In genomic region chr6:139370047-139370706, GRCh38 we compare ENCODE assay signal across 8 cellular contexts. TPM values are rescaled to one million over a fixed set of nuclear protein-coding genes. Genes with fewer than 3 reads are reported as not detected.
DNase-seq lines count a peak whose midpoint lies in the region; ATAC-seq and TF ChIP-seq lines count a peak whose summit lies in the region.

No MANE protein-coding gene starts in this region.

- CTCF ChIA-PET in CD4-positive, alpha-beta T cell (lab: Charles Lee), result interaction anchor here (0.6 to 2.3 kb wide), 25 partner anchors 8 to 475 kb away, joined by 3 to 32 read pairs (median 4); partner anchors contain the start of gene TXLNB

- H3K9ac ChIP-seq in iPS-20b (ENCODE audit: low read depth, low read length), result peak overlapping the region; percentile 29; the same call in 1 of the 2 replicates

- peaks cover 47% of the 10 kb centered on the region for H3K36me3 Mint-ChIP-seq in CD4-positive, alpha-beta T cell (ENCODE audit: low read depth)
- peaks cover 11% of the 10 kb centered on the region for H3K36me3 Mint-ChIP-seq in activated naive CD8-positive, alpha-beta T cell treated with anti-CD3 and anti-CD28 coated beads for 36 hours

- intact Hi-C loops in CD4-positive, alpha-beta T cell (cut with DNase I, micrococcal nuclease), result loop anchor here (2.0 to 10.0 kb wide), 8 partner anchors 208 to 1075 kb away; partner anchors contain the start of genes REPS1 (in 2 of the 2), ABRACL (in 1 of the 2) and HEBP2 (in 1 of the 2)

- ATAC-seq in CD4-positive, alpha-beta T cell (ENCODE audit: poor library complexity), result no peak
- ATAC-seq in GM18870 (IDR thresholded peaks at IDR 0.05; ENCODE audit: unreplicated experiment), result no peak
- no peak for ATAC-seq in GM19395 (IDR thresholded peaks at IDR 0.05; ENCODE audit: unreplicated experiment)
- ATAC-seq in HG03045 (IDR thresholded peaks at IDR 0.05; ENCODE audit: unreplicated experiment), result no peak

- H3K27me3 Mint-ChIP-seq in CD4-positive, alpha-beta T cell, result no peaks in the 10 kb centered on the region
- no peaks in the 10 kb centered on the region for H3K27me3 Mint-ChIP-seq in activated naive CD8-positive, alpha-beta T cell treated with anti-CD3 and anti-CD28 coated beads for 36 hours

- 15% methylated on average over 6 of the region's 6 CpGs for WGBS in suprapubic skin

- no peaks in the 10 kb centered on the region for H3K9me3 Mint-ChIP-seq in CD4-positive, alpha-beta T cell
- no peaks in the 10 kb centered on the region for H3K9me3 Mint-ChIP-seq in activated naive CD8-positive, alpha-beta T cell treated with anti-CD3 and anti-CD28 coated beads for 36 hours

- no peak for TF ChIP-seq POLR2A in suprapubic skin (IDR thresholded peaks at IDR 0.05)

- no peak for TF ChIP-seq EP300 in suprapubic skin (IDR thresholded peaks at IDR 0.05)

- peaks cover 49% of the 10 kb centered on the region for H3K4me1 Mint-ChIP-seq in CD4-positive, alpha-beta T cell (ENCODE audit: low read depth)
- H3K4me1 Mint-ChIP-seq in activated naive CD8-positive, alpha-beta T cell treated with anti-CD3 and anti-CD28 coated beads for 36 hours, result peaks cover 43% of the 10 kb centered on the region

- peaks cover 26% of the 10 kb centered on the region for H3K36me3 ChIP-seq in iPS-20b (ENCODE audit: insufficient read depth, low read depth, low read length)
- peaks cover 4% of the 10 kb centered on the region for H3K36me3 ChIP-seq in suprapubic skin

- peak overlapping the region; percentile 14 for H3K27ac ChIP-seq in CD4-positive, alpha-beta T cell (ENCODE audit: low read depth, low read length)
- H3K27ac ChIP-seq in iPS-20b (ENCODE audit: low read length) (no peak overlapping the region), suprapubic skin (peak overlapping the region; percentile 76)

- POLR2A ChIA-PET in CD4-positive, alpha-beta T cell (lab: Charles Lee), result interaction anchor here (0.6 to 1.9 kb wide), 19 partner anchors 16 to 914 kb away, joined by 3 to 11 read pairs (median 5); partner anchors contain the start of gene TXLNB

- H3K4me3 ChIP-seq in iPS-20b (ENCODE audit: low read length), result peak overlapping the region; percentile 30; the same call in 1 of the 2 replicates
- H3K4me3 ChIP-seq in suprapubic skin, result peak overlapping the region; percentile 92

- H3K9me3 ChIP-seq in CD4-positive, alpha-beta T cell (ENCODE audit: control insufficient read depth, low read length), result no peaks in the 10 kb centered on the region
- H3K9me3 ChIP-seq in iPS-20b (ENCODE audit: insufficient read depth, low read depth, low read length) (no peaks in the 10 kb centered on the region), suprapubic skin (no peaks in the 10 kb centered on the region)

- H3K4me1 ChIP-seq in iPS-20b (ENCODE audit: insufficient read depth, low read length) (peaks cover 45% of the 10 kb centered on the region), suprapubic skin (peaks cover 43% of the 10 kb centered on the region)

- no peak for TF ChIP-seq CTCF in CD4-positive, alpha-beta T cell (IDR thresholded peaks at IDR 0.05)
- no peak for TF ChIP-seq CTCF in suprapubic skin (IDR thresholded peaks at IDR 0.05)

- DNase-seq in CD4-positive, alpha-beta T cell, result no peak
- DNase-seq in HS-5 (ENCODE audit: low read depth) (peak; percentile 69), suprapubic skin (ENCODE audit: low spot score in 2 of 2) (no peak)
- no peak for DNase-seq in activated naive CD8-positive, alpha-beta T cell treated with anti-CD3 and anti-CD28 coated beads for 36 hours

- no peaks in the 10 kb centered on the region for H3K27me3 ChIP-seq in CD4-positive, alpha-beta T cell (ENCODE audit: control insufficient read depth, insufficient read depth, low read length)
- H3K27me3 ChIP-seq in iPS-20b (ENCODE audit: insufficient read depth, low read length) (no peaks in the 10 kb centered on the region), suprapubic skin (no peaks in the 10 kb centered on the region)

- peak overlapping the region; percentile 98 for H3K4me3 Mint-ChIP-seq in CD4-positive, alpha-beta T cell
- peak overlapping the region; percentile 57 for H3K4me3 Mint-ChIP-seq in activated naive CD8-positive, alpha-beta T cell treated with anti-CD3 and anti-CD28 coated beads for 36 hours

- peak overlapping the region; percentile 97 for H3K27ac Mint-ChIP-seq in CD4-positive, alpha-beta T cell
- H3K27ac Mint-ChIP-seq in activated naive CD8-positive, alpha-beta T cell treated with anti-CD3 and anti-CD28 coated beads for 36 hours, result peak overlapping the region; percentile 77

RNA-seq across cellular contexts. Expression of gene CITED2, which starts 4.3 kb away (rescaled TPM):
- total RNA-seq in CD4-positive, alpha-beta T cell, result 100 to 1,000 TPM; 181 to 185 TPM
- total RNA-seq in activated naive CD8-positive, alpha-beta T cell treated with anti-CD3 and anti-CD28 coated beads for 36 hours, result 10 to 100 TPM; 28.4 to 28.5 TPM
- 100 to 1,000 TPM; 167 to 239 (median 206) TPM for total RNA-seq in suprapubic skin

Comparison
In these comparisons a context has a peak if more than half of its experiments do, and no peak if none do; other contexts are left out.
1. RNA of gene CITED2, which starts 4.3 kb away (total RNA-seq): 167 to 239 TPM in suprapubic skin and 181 to 185 TPM in CD4-positive, alpha-beta T cell; 28.4 to 28.5 TPM in activated naive CD8-positive, alpha-beta T cell treated with anti-CD3 and anti-CD28 coated beads for 36 hours; every median in the first group is over 4 times any median in the second.